20 cellular contexts compared by ENCODE assay signal in the genomic region with DNA sequence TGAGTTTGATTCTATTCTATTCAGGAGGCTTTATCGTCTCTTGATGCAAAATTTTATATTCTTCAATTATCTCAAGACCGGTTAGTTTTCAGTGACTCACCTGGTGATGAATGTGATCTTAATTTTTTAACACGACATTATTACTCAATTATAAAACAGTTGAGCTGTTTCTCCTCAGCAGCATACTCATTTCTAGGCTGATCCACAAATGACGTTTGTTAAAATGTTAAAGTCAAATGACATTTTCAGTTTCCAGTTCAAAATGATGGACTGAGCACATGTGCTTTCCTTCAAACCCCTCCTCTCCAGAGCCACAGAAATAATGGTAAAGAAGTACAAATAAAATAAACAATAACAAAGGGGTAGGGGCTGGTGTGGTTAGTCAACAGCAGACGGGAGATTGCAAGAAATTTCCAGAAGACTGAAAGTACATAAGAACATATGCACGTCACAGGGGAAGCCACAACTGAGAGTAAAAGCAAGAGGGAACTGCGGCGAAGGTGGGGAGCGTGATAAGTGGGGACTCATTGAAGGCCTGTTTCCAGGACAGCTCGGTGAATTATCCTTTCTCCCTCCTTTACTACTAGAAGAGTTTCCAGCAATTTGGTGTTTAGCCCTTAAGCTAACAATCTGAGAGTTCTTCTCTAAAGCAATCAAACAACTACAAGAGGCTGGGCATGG. TPM values are rescaled to one million over a fixed set of nuclear protein-coding genes. Genes with fewer than 3 reads are reported as not detected.
DNase-seq lines count a peak whose midpoint lies in the region; ATAC-seq, FAIRE-seq and TF ChIP-seq lines count a peak whose summit lies in the region.
"Had no signal": no experiment of that assay in that cellular context is flagged by ENCODE, and none has a peak within 500 bp of the region (broad histone marks: within the 10 kb centered on the region; RNA-seq: fewer than 3 reads in every experiment).

No MANE protein-coding gene starts in this region.

- no peaks in the 10 kb centered on the region for H3K36me3 Mint-ChIP-seq in natural killer cell treated with Interleukin-12 subunit alpha and Interleukin-12 subunit beta and Interleukin-15 and Interleukin-18, amount 100 ng/mL, for 72 hours
- no peaks in the 10 kb centered on the region for H3K36me3 Mint-ChIP-seq in natural killer cell
- no peaks in the 10 kb centered on the region for H3K36me3 Mint-ChIP-seq in stimulated activated naive CD8-positive, alpha-beta T cell treated with anti-CD3 and anti-CD28 coated beads, Interleukin-15, Interleukin-2, amounts not matched to agents 100 ng/mL and 50 ng/mL, for 24 hours (ENCODE audit: low read depth)

- intact Hi-C loops in natural killer cell (cut with micrococcal nuclease): no loop called here

- H3K4me3 Mint-ChIP-seq in natural killer cell treated with Interleukin-12 subunit alpha and Interleukin-12 subunit beta and Interleukin-15 and Interleukin-18, amount 100 ng/mL, for 72 hours: peak overlapping the region; percentile 56
- H3K4me3 Mint-ChIP-seq in natural killer cell: no peak overlapping the region
- no peak overlapping the region for H3K4me3 Mint-ChIP-seq in stimulated activated naive CD8-positive, alpha-beta T cell treated with anti-CD3 and anti-CD28 coated beads, Interleukin-15, Interleukin-2, amounts not matched to agents 100 ng/mL and 50 ng/mL, for 24 hours
- H3K4me3 Mint-ChIP-seq: B cell; CD4-positive, alpha-beta T cell; H9 had no signal

- DNase-seq in activated CD4-positive, alpha-beta T cell treated with anti-CD3 and anti-CD28 coated beads, Interleukin-2, amount 50 U/mL, for 48 hours: peak; percentile 9 to 13
- no peak for DNase-seq in activated CD4-positive, alpha-beta T cell treated with anti-CD3 and anti-CD28 coated beads, Interleukin-2, amount 50 U/mL, for 4 hours
- DNase-seq in natural killer cell treated with Interleukin-12 subunit alpha and Interleukin-12 subunit beta and Interleukin-15 and Interleukin-18, amount 100 ng/mL, for 72 hours (ENCODE audit: low spot score): no peak
- DNase-seq in natural killer cell (no peak), bronchial epithelial cell (ENCODE audit: low read depth) (peak; percentile 30), midbrain (lab: John Stamatoyannopoulos, UW) (no peak)
- DNase-seq: 8988T; CD4-positive, alpha-beta T cell; DMS153; GF-D8; H9; NCI-H187 treated with DMSO at 0.1 percent for 48 hours; NCI-H510A treated with DMSO at 0.1 percent for 48 hours; NCI-H774 had no signal

- H3K4me1 Mint-ChIP-seq in natural killer cell treated with Interleukin-12 subunit alpha and Interleukin-12 subunit beta and Interleukin-15 and Interleukin-18, amount 100 ng/mL, for 72 hours (ENCODE audit: low read depth in 2 of 2): peaks cover 0 to 8% of the 10 kb centered on the region in 2 donors
- H3K4me1 Mint-ChIP-seq in natural killer cell: no peaks in the 10 kb centered on the region
- H3K4me1 Mint-ChIP-seq in stimulated activated naive CD8-positive, alpha-beta T cell treated with anti-CD3 and anti-CD28 coated beads, Interleukin-15, Interleukin-2, amounts not matched to agents 100 ng/mL and 50 ng/mL, for 24 hours (ENCODE audit: low read depth): no peaks in the 10 kb centered on the region
- H3K4me1 Mint-ChIP-seq: B cell had no signal

- H3K27me3 ChIP-seq in bronchial epithelial cell (ENCODE audit: control insufficient read depth, insufficient read depth, low read length): no peaks in the 10 kb centered on the region

- no peaks in the 10 kb centered on the region for H3K9me3 Mint-ChIP-seq in natural killer cell treated with Interleukin-12 subunit alpha and Interleukin-12 subunit beta and Interleukin-15 and Interleukin-18, amount 100 ng/mL, for 72 hours
- no peaks in the 10 kb centered on the region for H3K9me3 Mint-ChIP-seq in natural killer cell
- H3K9me3 Mint-ChIP-seq in stimulated activated naive CD8-positive, alpha-beta T cell treated with anti-CD3 and anti-CD28 coated beads, Interleukin-15, Interleukin-2, amounts not matched to agents 100 ng/mL and 50 ng/mL, for 24 hours: no peaks in the 10 kb centered on the region
- H3K9me3 Mint-ChIP-seq: CD4-positive, alpha-beta T cell; H9 had no signal

- TF ChIP-seq CTCF in natural killer cell (IDR thresholded peaks at IDR 0.05) (no peak), bronchial epithelial cell (IDR thresholded peaks at IDR 0.05; ENCODE audit: insufficient read depth, low read length, severe bottlenecking) (no peak)

- peaks cover 0 to 13% of the 10 kb centered on the region in 2 donors for H3K27me3 Mint-ChIP-seq in natural killer cell treated with Interleukin-12 subunit alpha and Interleukin-12 subunit beta and Interleukin-15 and Interleukin-18, amount 100 ng/mL, for 72 hours
- H3K27me3 Mint-ChIP-seq in natural killer cell (ENCODE audit: low read depth in 2 of 2): peaks cover 6% of the 10 kb centered on the region in 2 donors
- H3K27me3 Mint-ChIP-seq in stimulated activated naive CD8-positive, alpha-beta T cell treated with anti-CD3 and anti-CD28 coated beads, Interleukin-15, Interleukin-2, amounts not matched to agents 100 ng/mL and 50 ng/mL, for 24 hours: peaks cover 3% of the 10 kb centered on the region

- H3K36me3 ChIP-seq in bronchial epithelial cell (ENCODE audit: control insufficient read depth, insufficient read depth, low read length): no peaks in the 10 kb centered on the region

- ATAC-seq in natural killer cell treated with Interleukin-12 subunit alpha and Interleukin-12 subunit beta and Interleukin-15 and Interleukin-18, amount 100 ng/mL, for 72 hours: peak in 1 of 2 donors; percentile 86
- no peak for ATAC-seq in natural killer cell
- ATAC-seq in HG03354 (IDR thresholded peaks at IDR 0.05; ENCODE audit: poor library complexity, severe bottlenecking, unreplicated experiment): no peak

- H3K4me3 ChIP-seq in bronchial epithelial cell (ENCODE audit: low read depth, low read length): no peak overlapping the region

- no peak for FAIRE-seq in bronchial epithelial cell (lab: Jason Lieb, UNC)
- FAIRE-seq: GM19239, RCC 7860 had no signal

- H3K27ac Mint-ChIP-seq in natural killer cell treated with Interleukin-12 subunit alpha and Interleukin-12 subunit beta and Interleukin-15 and Interleukin-18, amount 100 ng/mL, for 72 hours: peak overlapping the region in 1 of 2 donors; percentile 77
- H3K27ac Mint-ChIP-seq in natural killer cell: no peak overlapping the region
- peak overlapping the region; percentile 67 for H3K27ac Mint-ChIP-seq in stimulated activated naive CD8-positive, alpha-beta T cell treated with anti-CD3 and anti-CD28 coated beads, Interleukin-15, Interleukin-2, amounts not matched to agents 100 ng/mL and 50 ng/mL, for 24 hours
- H3K27ac Mint-ChIP-seq: B cell; CD4-positive, alpha-beta T cell; H9 had no signal

RNA-seq across cellular contexts. Expression of a gene that starts 10.9 kb away (rescaled TPM):
- under 1 TPM; 0.43 to 0.56 TPM for total RNA-seq in natural killer cell treated with Interleukin-12 subunit alpha and Interleukin-12 subunit beta and Interleukin-15 and Interleukin-18, amount 100 ng/mL, for 72 hours
- total RNA-seq in natural killer cell (1 to 10 TPM in 2 of 3 donors, under 1 TPM in 1; 0.78 to 1.4 (median 1.1) TPM), bronchial epithelial cell (11.3 and 11.5 TPM in 2 replicates)
- total RNA-seq: B cell, OCI-LY7 had no signal

Comparison
In these comparisons a context has a peak if more than half of its experiments do, and no peak if none do; other contexts are left out.
1. DNase-seq: peak in activated CD4-positive, alpha-beta T cell treated with anti-CD3 and anti-CD28 coated beads, Interleukin-2, amount 50 U/mL, for 48 hours (2 of 2) and bronchial epithelial cell (single experiment); none in activated CD4-positive, alpha-beta T cell treated with anti-CD3 and anti-CD28 coated beads, Interleukin-2, amount 50 U/mL, for 4 hours (0 of 2), natural killer cell treated with Interleukin-12 subunit alpha and Interleukin-12 subunit beta and Interleukin-15 and Interleukin-18, amount 100 ng/mL, for 72 hours (single experiment), natural killer cell (single experiment) and midbrain (single experiment).